18 cellular contexts compared by ENCODE assay signal in the genomic region with DNA sequence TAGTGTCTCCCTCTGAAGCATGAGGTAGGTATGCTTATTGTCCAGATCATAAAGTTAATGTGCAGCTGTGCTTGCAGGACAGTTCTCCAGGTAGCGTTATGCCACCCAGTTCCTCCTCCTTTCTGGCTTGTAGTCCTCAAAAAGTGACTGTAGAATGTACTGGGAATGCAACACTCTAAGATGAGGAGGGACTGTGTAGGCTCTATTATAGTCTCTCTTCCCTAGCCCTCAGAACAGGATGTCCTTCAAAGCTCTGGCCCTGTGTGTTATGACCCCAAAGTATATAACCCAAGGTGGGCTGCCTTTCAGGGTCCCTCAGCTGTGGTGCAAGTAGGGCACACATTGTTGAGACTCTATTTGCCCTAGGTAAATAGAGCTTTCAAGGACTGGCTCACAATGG.
"Had no signal": no experiment of that assay in that cellular context is flagged by ENCODE, and none has a peak within 500 bp of the region (broad histone marks: within the 10 kb centered on the region; RNA-seq: fewer than 3 reads in every experiment).

No MANE protein-coding gene starts in this region.

- H3K9me3 ChIP-seq: colonic mucosa, psoas muscle, spleen, testis, tibial nerve had no signal

- FAIRE-seq: endothelial cell of umbilical vein had no signal

- H3K4me3 ChIP-seq: colonic mucosa, psoas muscle, spleen, testis, tibial nerve had no signal

- ATAC-seq: foreskin keratinocyte; naive thymus-derived CD4-positive, alpha-beta T cell; sciatic nerve; stimulated activated memory B cell treated with anti-CD40 and anti-IgM and Interleukin-4, amounts not matched to agents 10 μg/mL and 1 μg/mL and 100 μg/mL, for 72 hours had no signal

- H3K36me3 ChIP-seq: colonic mucosa, spleen, tibial nerve had no signal

- H3K27ac ChIP-seq: colonic mucosa, foreskin keratinocyte, psoas muscle, spleen, testis, tibial nerve had no signal

- DNase-seq: colonic mucosa; dermis blood vessel endothelial cell; foreskin keratinocyte; immature natural killer cell; kidney; naive thymus-derived CD4-positive, alpha-beta T cell; nephron progenitor cell; psoas muscle; retina; spleen; stimulated activated CD4-positive, alpha-beta T cell treated with anti-CD3 and anti-CD28 coated beads, Interleukin-15, amount 100 ng/mL, for 24 hours; stimulated activated CD4-positive, alpha-beta T cell treated with anti-CD3 and anti-CD28 coated beads, Interleukin-1b, Interleukin-23, amount 100 ng/mL, for 48 hours; stimulated activated CD4-positive, alpha-beta T cell treated with anti-CD3 and anti-CD28 coated beads, Interleukin-4, amount 100 ng/mL, for 24 hours; testis had no signal

- H3K4me1 ChIP-seq: colonic mucosa, foreskin keratinocyte, psoas muscle, spleen, testis, tibial nerve had no signal

- H3K27me3 ChIP-seq: colonic mucosa, foreskin keratinocyte, spleen, testis, tibial nerve had no signal
